Comparison of ENCODE assay signal across 14 cellular contexts in genomic region chr12:6076340-6076739, GRCh38. TPM values are rescaled to one million over a fixed set of nuclear protein-coding genes. Genes with fewer than 3 reads are reported as not detected.
"Had no signal": no experiment of that assay in that cellular context is flagged by ENCODE, and none has a peak within 500 bp of the region (broad histone marks: within the 10 kb centered on the region; RNA-seq: fewer than 3 reads in every experiment).

No MANE protein-coding gene starts in this region.

- H3K27me3 ChIP-seq: brain microvascular endothelial cell, testis, uterus had no signal

- H3K9me3 ChIP-seq: testis, uterus had no signal

- ATAC-seq: activated CD4-positive, alpha-beta T cell treated with anti-CD3 and anti-CD28 coated beads for 36 hours; activated T-cell treated with anti-CD3 and anti-CD28 coated beads, Interleukin-2, amount 50 U/mL, for 72 hours; left colon; stimulated activated naive CD8-positive, alpha-beta T cell treated with anti-CD3 and anti-CD28 coated beads, Interleukin-15, amount 100 ng/mL, for 72 hours had no signal

- H3K4me1 ChIP-seq: testis had no signal

- H3K9me3 Mint-ChIP-seq: activated CD4-positive, alpha-beta memory T cell treated with anti-CD3 and anti-CD28 coated beads, Interleukin-2, amount 10 ng/mL, durations not matched to agents 7 days and 5 days; activated T-cell treated with anti-CD3 and anti-CD28 coated beads, Interleukin-2, amount 50 U/mL, for 72 hours; endodermal cell; stimulated activated naive CD8-positive, alpha-beta T cell treated with anti-CD3 and anti-CD28 coated beads, Interleukin-15, amount 100 ng/mL, for 72 hours had no signal

- H3K4me3 ChIP-seq: testis, uterus had no signal

- H3K4me3 Mint-ChIP-seq: activated CD4-positive, alpha-beta memory T cell treated with anti-CD3 and anti-CD28 coated beads, Interleukin-2, amount 10 ng/mL, durations not matched to agents 7 days and 5 days; activated CD4-positive, alpha-beta T cell treated with anti-CD3 and anti-CD28 coated beads for 36 hours; activated T-cell treated with anti-CD3 and anti-CD28 coated beads, Interleukin-2, amount 50 U/mL, for 72 hours; endodermal cell; stimulated activated naive CD8-positive, alpha-beta T cell treated with anti-CD3 and anti-CD28 coated beads, Interleukin-15, amount 100 ng/mL, for 72 hours had no signal

- H3K36me3 ChIP-seq: brain microvascular endothelial cell, uterus had no signal

- DNase-seq: activated CD4-positive, alpha-beta memory T cell treated with anti-CD3 and anti-CD28 coated beads, Interleukin-2, amount 10 ng/mL, durations not matched to agents 7 days and 5 days; activated CD4-positive, alpha-beta T cell treated with anti-CD3 and anti-CD28 coated beads for 36 hours; activated naive CD4-positive, alpha-beta T cell; activated T-cell treated with anti-CD3 and anti-CD28 coated beads, Interleukin-2, amount 50 U/mL, for 72 hours; amygdala; brain microvascular endothelial cell; dermis blood vessel endothelial cell; endodermal cell; left colon; stimulated activated CD4-positive, alpha-beta T cell treated with anti-CD3 and anti-CD28 coated beads, Interleukin-2, amount 100 ng/mL, for 48 hours; stimulated activated naive CD8-positive, alpha-beta T cell treated with anti-CD3 and anti-CD28 coated beads, Interleukin-15, amount 100 ng/mL, for 72 hours; testis; uterus had no signal

- H3K27ac ChIP-seq: brain microvascular endothelial cell, testis, uterus, VCaP had no signal

- H3K27ac Mint-ChIP-seq: activated CD4-positive, alpha-beta memory T cell treated with anti-CD3 and anti-CD28 coated beads, Interleukin-2, amount 10 ng/mL, durations not matched to agents 7 days and 5 days; activated CD4-positive, alpha-beta T cell treated with anti-CD3 and anti-CD28 coated beads for 36 hours; activated T-cell treated with anti-CD3 and anti-CD28 coated beads, Interleukin-2, amount 50 U/mL, for 72 hours; endodermal cell; stimulated activated naive CD8-positive, alpha-beta T cell treated with anti-CD3 and anti-CD28 coated beads, Interleukin-15, amount 100 ng/mL, for 72 hours had no signal

RNA-seq across cellular contexts. Expression of gene VWF, which starts 48.1 kb away (rescaled TPM):
- total RNA-seq: activated CD4-positive, alpha-beta memory T cell treated with anti-CD3 and anti-CD28 coated beads, Interleukin-2, amount 10 ng/mL, durations not matched to agents 7 days and 5 days had no signal
